In genomic region chr3:13231781-13232515, GRCh38 we compare ENCODE assay signal across 1 cellular context.
TF ChIP-seq lines count a peak whose summit lies in the region.

No MANE protein-coding gene starts in this region.

TF ChIP-seq in SK-N-SH, 30 proteins besides CTCF, POLR2A, EP300 and RAD21 (continued from another document):
- TF ChIP-seq, protein P1, sequence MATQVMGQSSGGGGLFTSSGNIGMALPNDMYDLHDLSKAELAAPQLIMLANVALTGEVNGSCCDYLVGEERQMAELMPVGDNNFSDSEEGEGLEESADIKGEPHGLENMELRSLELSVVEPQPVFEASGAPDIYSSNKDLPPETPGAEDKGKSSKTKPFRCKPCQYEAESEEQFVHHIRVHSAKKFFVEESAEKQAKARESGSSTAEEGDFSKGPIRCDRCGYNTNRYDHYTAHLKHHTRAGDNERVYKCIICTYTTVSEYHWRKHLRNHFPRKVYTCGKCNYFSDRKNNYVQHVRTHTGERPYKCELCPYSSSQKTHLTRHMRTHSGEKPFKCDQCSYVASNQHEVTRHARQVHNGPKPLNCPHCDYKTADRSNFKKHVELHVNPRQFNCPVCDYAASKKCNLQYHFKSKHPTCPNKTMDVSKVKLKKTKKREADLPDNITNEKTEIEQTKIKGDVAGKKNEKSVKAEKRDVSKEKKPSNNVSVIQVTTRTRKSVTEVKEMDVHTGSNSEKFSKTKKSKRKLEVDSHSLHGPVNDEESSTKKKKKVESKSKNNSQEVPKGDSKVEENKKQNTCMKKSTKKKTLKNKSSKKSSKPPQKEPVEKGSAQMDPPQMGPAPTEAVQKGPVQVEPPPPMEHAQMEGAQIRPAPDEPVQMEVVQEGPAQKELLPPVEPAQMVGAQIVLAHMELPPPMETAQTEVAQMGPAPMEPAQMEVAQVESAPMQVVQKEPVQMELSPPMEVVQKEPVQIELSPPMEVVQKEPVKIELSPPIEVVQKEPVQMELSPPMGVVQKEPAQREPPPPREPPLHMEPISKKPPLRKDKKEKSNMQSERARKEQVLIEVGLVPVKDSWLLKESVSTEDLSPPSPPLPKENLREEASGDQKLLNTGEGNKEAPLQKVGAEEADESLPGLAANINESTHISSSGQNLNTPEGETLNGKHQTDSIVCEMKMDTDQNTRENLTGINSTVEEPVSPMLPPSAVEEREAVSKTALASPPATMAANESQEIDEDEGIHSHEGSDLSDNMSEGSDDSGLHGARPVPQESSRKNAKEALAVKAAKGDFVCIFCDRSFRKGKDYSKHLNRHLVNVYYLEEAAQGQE (IDR thresholded peaks at IDR 0.05; ENCODE audit: low read depth, low read length): no peak
- no peak for TF ChIP-seq RCOR1 (IDR thresholded peaks at IDR 0.05; ENCODE audit: low read length)
- TF ChIP-seq, protein P2, sequence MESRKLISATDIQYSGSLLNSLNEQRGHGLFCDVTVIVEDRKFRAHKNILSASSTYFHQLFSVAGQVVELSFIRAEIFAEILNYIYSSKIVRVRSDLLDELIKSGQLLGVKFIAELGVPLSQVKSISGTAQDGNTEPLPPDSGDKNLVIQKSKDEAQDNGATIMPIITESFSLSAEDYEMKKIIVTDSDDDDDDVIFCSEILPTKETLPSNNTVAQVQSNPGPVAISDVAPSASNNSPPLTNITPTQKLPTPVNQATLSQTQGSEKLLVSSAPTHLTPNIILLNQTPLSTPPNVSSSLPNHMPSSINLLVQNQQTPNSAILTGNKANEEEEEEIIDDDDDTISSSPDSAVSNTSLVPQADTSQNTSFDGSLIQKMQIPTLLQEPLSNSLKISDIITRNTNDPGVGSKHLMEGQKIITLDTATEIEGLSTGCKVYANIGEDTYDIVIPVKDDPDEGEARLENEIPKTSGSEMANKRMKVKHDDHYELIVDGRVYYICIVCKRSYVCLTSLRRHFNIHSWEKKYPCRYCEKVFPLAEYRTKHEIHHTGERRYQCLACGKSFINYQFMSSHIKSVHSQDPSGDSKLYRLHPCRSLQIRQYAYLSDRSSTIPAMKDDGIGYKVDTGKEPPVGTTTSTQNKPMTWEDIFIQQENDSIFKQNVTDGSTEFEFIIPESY (IDR thresholded peaks at IDR 0.05; ENCODE audit: borderline replicate concordance, low read depth): no peak
- TF ChIP-seq TCF12 (IDR thresholded peaks at IDR 0.05): no peak
- no peak for TF ChIP-seq YY1 (IDR thresholded peaks at IDR 0.05; ENCODE audit: low read depth)
- TF ChIP-seq, protein P3, sequence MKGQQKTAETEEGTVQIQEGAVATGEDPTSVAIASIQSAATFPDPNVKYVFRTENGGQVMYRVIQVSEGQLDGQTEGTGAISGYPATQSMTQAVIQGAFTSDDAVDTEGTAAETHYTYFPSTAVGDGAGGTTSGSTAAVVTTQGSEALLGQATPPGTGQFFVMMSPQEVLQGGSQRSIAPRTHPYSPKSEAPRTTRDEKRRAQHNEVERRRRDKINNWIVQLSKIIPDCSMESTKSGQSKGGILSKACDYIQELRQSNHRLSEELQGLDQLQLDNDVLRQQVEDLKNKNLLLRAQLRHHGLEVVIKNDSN (IDR thresholded peaks at IDR 0.05; ENCODE audit: borderline replicate concordance, low read depth): no peak
- no peak for TF ChIP-seq POLR2AphosphoS5 (IDR thresholded peaks at IDR 0.05; ENCODE audit: low read depth, low read length)
- no peak for TF ChIP-seq SIN3A (IDR thresholded peaks at IDR 0.05; ENCODE audit: borderline replicate concordance, low read depth, low read length)
- no peak for TF ChIP-seq CHD2 (IDR thresholded peaks at IDR 0.05; ENCODE audit: low read length, partially characterized antibody)
